In genomic region chr19:1252221-1252817, GRCh38 we compare ENCODE assay signal across 8 cellular contexts. TPM values are rescaled to one million over a fixed set of nuclear protein-coding genes. Genes with fewer than 3 reads are reported as not detected.
DNase-seq lines count a peak whose midpoint lies in the region; ATAC-seq and TF ChIP-seq lines count a peak whose summit lies in the region.

No MANE protein-coding gene starts in this region.

- H2AFZ ChIP-seq in trophoblast cell (ENCODE audit: insufficient read depth, low read length, poor library complexity) = no peak overlapping the region

- peak overlapping the region; percentile 98 for H4K91ac ChIP-seq in trophoblast cell (ENCODE audit: low read depth, low read length)

- intact Hi-C loops in heart right ventricle (cut with DNase I) = no loop called here

- TF ChIP-seq CTCF in GM20000 (IDR thresholded peaks at IDR 0.05; ENCODE audit: extremely low read depth, missing control alignments) = no peak
- no peak for TF ChIP-seq CTCF in Peyer's patch (IDR thresholded peaks at IDR 0.05)
- no peak for TF ChIP-seq CTCF in heart right ventricle (IDR thresholded peaks at IDR 0.05)

- peaks cover 45% of the 10 kb centered on the region for H3K79me1 ChIP-seq in trophoblast cell (ENCODE audit: low read length)

- H3K27me3 ChIP-seq in Peyer's patch = no peaks in the 10 kb centered on the region
- H3K27me3 ChIP-seq in heart right ventricle = no peaks in the 10 kb centered on the region
- no peaks in the 10 kb centered on the region for H3K27me3 ChIP-seq in trophoblast cell (ENCODE audit: insufficient read depth, low read length)

- no peaks in the 10 kb centered on the region for H3K9me3 ChIP-seq in Peyer's patch
- H3K9me3 ChIP-seq in heart right ventricle = no peaks in the 10 kb centered on the region
- H3K9me3 ChIP-seq in trophoblast cell (ENCODE audit: insufficient read depth, low read depth, low read length) = no peaks in the 10 kb centered on the region

- peak overlapping the region; percentile 86 to 93 (median 88) for H3K4me3 ChIP-seq in Peyer's patch
- H3K4me3 ChIP-seq in heart right ventricle = peak overlapping the region; percentile 58 to 99 (median 94)
- H3K4me3 ChIP-seq in trophoblast cell (ENCODE audit: low read depth, low read length) = no peak overlapping the region

- peak overlapping the region; percentile 95 to 100 (median 100) for H3K27ac ChIP-seq in Peyer's patch
- H3K27ac ChIP-seq in heart right ventricle = peak overlapping the region; percentile 95 to 100 (median 100)
- peak overlapping the region; percentile 92 for H3K27ac ChIP-seq in trophoblast cell (ENCODE audit: low read depth, low read length)

- peak overlapping the region; percentile 55 for H4K8ac ChIP-seq in trophoblast cell (ENCODE audit: low read depth, low read length)

- peak overlapping the region; percentile 60 for H2AK5ac ChIP-seq in trophoblast cell (ENCODE audit: low read length)

- peak overlapping the region; percentile 76 for H3K4me2 ChIP-seq in trophoblast cell (ENCODE audit: low read length)

- no peak overlapping the region for H3K23ac ChIP-seq in trophoblast cell (ENCODE audit: low read length)

- 1 to 3% methylated on average over 30 of the region's 30 CpGs for WGBS in heart right ventricle, 2 donors
- WGBS in trophoblast cell (ENCODE audit: extremely low coverage, insufficient coverage, insufficient read length) = no CpG with 5 or more reads among the region's 30 CpGs

- H2BK5ac ChIP-seq in trophoblast cell (ENCODE audit: low read depth, low read length, poor library complexity) = peak overlapping the region; percentile 80

- peak overlapping the region; percentile 24 for H3K9ac ChIP-seq in trophoblast cell (ENCODE audit: low read length)

- no peak for TF ChIP-seq POLR2A in Peyer's patch (IDR thresholded peaks at IDR 0.05)

- H3K4me1 ChIP-seq in Peyer's patch (peaks cover 7 to 56% (median 32%) of the 10 kb centered on the region in 4 donors), heart right ventricle (peaks cover 39 to 75% (median 67%) of the 10 kb centered on the region in 9 donors), trophoblast cell (ENCODE audit: control insufficient read depth in 1 of 2, insufficient read depth in 2 of 2, low read length in 2 of 2) (peaks cover 16 to 18% of the 10 kb centered on the region in 2 experiments)

- H4K12ac ChIP-seq in trophoblast cell (ENCODE audit: low read depth, low read length) = peak overlapping the region; percentile 68

- H3K14ac ChIP-seq in trophoblast cell (ENCODE audit: low read length) = peak overlapping the region; percentile 90

- H2BK12ac ChIP-seq in trophoblast cell (ENCODE audit: low read length) = peak overlapping the region; percentile 53

- peak; percentile 16 to 60 (median 48) for ATAC-seq in heart right ventricle
- no peak for ATAC-seq in GM19397 (IDR thresholded peaks at IDR 0.05; ENCODE audit: unreplicated experiment)

- peaks cover 41% of the 10 kb centered on the region for H3K79me2 ChIP-seq in trophoblast cell (ENCODE audit: control insufficient read depth, insufficient read depth, low read length, poor library complexity)

- H3K4ac ChIP-seq in trophoblast cell (ENCODE audit: low read depth, low read length) = peak overlapping the region; percentile 97

- H3K18ac ChIP-seq in trophoblast cell (ENCODE audit: low read length) = peak overlapping the region; percentile 95

- DNase-seq in GM20000 (ENCODE audit: low spot score) (peak; percentile 72), Peyer's patch (peak; percentile 83 to 91 (median 83)), amniotic epithelial cell (ENCODE audit: low read depth) (peak; percentile 84), heart right ventricle (peak; percentile 91), trophoblast cell (peak; percentile 72 to 80), NCI-H1436 treated with DMSO at 0.1 percent for 48 hours (lab: John Stamatoyannopoulos, UW) (no peak), RPMI8226 (no peak)

- H3K36me3 ChIP-seq in Peyer's patch (peaks cover 0 to 60% (median 0%) of the 10 kb centered on the region in 3 donors), heart right ventricle (peaks cover 15 to 62% (median 37%) of the 10 kb centered on the region in 9 donors), trophoblast cell (ENCODE audit: control insufficient read depth in 1 of 2, insufficient read depth in 2 of 2, low read length in 2 of 2) (peaks cover 66 to 71% of the 10 kb centered on the region in 2 experiments)

- H2BK120ac ChIP-seq in trophoblast cell (ENCODE audit: insufficient read depth, low read length, poor library complexity) = peak overlapping the region; percentile 69

RNA-seq across cellular contexts. Expression of gene MIDN, which starts 3.9 kb away (rescaled TPM):
- total RNA-seq in Peyer's patch (100 to 1,000 TPM in 1 of 4 donors, 10 to 100 TPM in 3; 34.7 to 205 (median 98.9) TPM), heart right ventricle (100 to 1,000 TPM in 2 of 10 donors, 10 to 100 TPM in 8; 45.9 to 236 (median 68.5) TPM)
- 10 to 100 TPM; 22.7 to 48.6 TPM for polyA plus RNA-seq in heart right ventricle
- polyA plus RNA-seq in trophoblast cell (2013) = 159 and 165 TPM in 2 replicates

RNA-seq across cellular contexts. Expression of gene ATP5F1D, which starts 10.8 kb away (rescaled TPM):
- total RNA-seq in Peyer's patch (100 to 1,000 TPM in 3 of 4 donors, 10 to 100 TPM in 1; 88.3 to 299 (median 206) TPM), heart right ventricle (100 to 1,000 TPM; 491 to 770 (median 553) TPM)
- 1,000 to 10,000 TPM in 1 of 2 donors, 100 to 1,000 TPM in 1; 821 to 2,879 TPM for polyA plus RNA-seq in heart right ventricle
- 106 and 107 TPM in 2 replicates for polyA plus RNA-seq in trophoblast cell (2013)

RNA-seq across cellular contexts. Expression of gene CBARP, which starts 14.5 kb away (rescaled TPM):
- total RNA-seq in Peyer's patch (1 to 10 TPM in 1 of 4 donors, not detected in 3; 1.9 TPM), heart right ventricle (1 to 10 TPM in 9 of 10 donors, under 1 TPM in 1; 0.96 to 2.2 (median 1.4) TPM)
- 1 to 10 TPM in 1 of 2 donors, under 1 TPM in 1; 0.73 to 1.3 TPM for polyA plus RNA-seq in heart right ventricle
- 3.7 and 4.2 TPM in 2 replicates for polyA plus RNA-seq in trophoblast cell (2013)

RNA-seq across cellular contexts. Expression of gene CIRBP, which starts 16.8 kb away (rescaled TPM):
- 100 to 1,000 TPM; 258 to 623 (median 458) TPM for total RNA-seq in Peyer's patch
- total RNA-seq in heart right ventricle = 100 to 1,000 TPM; 227 to 356 (median 280) TPM
- polyA plus RNA-seq in heart right ventricle = 100 to 1,000 TPM; 180 to 344 TPM
- polyA plus RNA-seq in trophoblast cell (2013) = 116 and 120 TPM in 2 replicates

RNA-seq across cellular contexts. Expression of gene FAM174C, which starts 23.0 kb away (rescaled TPM):
- total RNA-seq in Peyer's patch (10 to 100 TPM; 39.6 to 87.7 (median 80.0) TPM), heart right ventricle (10 to 100 TPM in 7 of 10 donors, 1 to 10 TPM in 3; 8.2 to 19.0 (median 12.7) TPM)
- polyA plus RNA-seq in heart right ventricle = 10 to 100 TPM; 40.2 to 70.2 TPM
- polyA plus RNA-seq in trophoblast cell (2013) = 58.5 and 63.2 TPM in 2 replicates

Comparison
In these comparisons a context has a peak if more than half of its experiments do, and no peak if none do; other contexts are left out.
1. DNase-seq: peak in GM20000 (single experiment), Peyer's patch (3 of 3), amniotic epithelial cell (single experiment), heart right ventricle (2 of 2) and trophoblast cell (2 of 2); none in NCI-H1436 treated with DMSO at 0.1 percent for 48 hours (single experiment) and RPMI8226 (single experiment).
2. Peak in every context shown above with its lines, with median percentiles within 50 percentile points of each other: H3K27ac ChIP-seq.